6 cellular contexts compared by ENCODE assay signal in genomic region chr10:101000602-101000991, GRCh38. TPM values are rescaled to one million over a fixed set of nuclear protein-coding genes. Genes with fewer than 3 reads are reported as not detected.
DNase-seq lines count a peak whose midpoint lies in the region; TF ChIP-seq lines count a peak whose summit lies in the region.

No MANE protein-coding gene starts in this region.

- H3K36me3 ChIP-seq in transverse colon: peaks cover 0 to 12% (median 2%) of the 10 kb centered on the region in 4 donors

- H3K4me3 ChIP-seq in iPS-11a (ENCODE audit: low read depth, low read length) (peak overlapping the region; percentile 67), transverse colon (peak overlapping the region; percentile 66 to 77 (median 72))

- peak overlapping the region; percentile 8 for H3K27ac Mint-ChIP-seq in activated naive CD4-positive, alpha-beta T cell treated with anti-CD3 and anti-CD28 coated beads, Interleukin-2, amount 10 ng/mL, durations not matched to agents 7 days and 5 days

- H3K9me3 ChIP-seq in transverse colon: no peaks in the 10 kb centered on the region

- no peak for DNase-seq in activated naive CD4-positive, alpha-beta T cell treated with anti-CD3 and anti-CD28 coated beads, Interleukin-2, amount 10 ng/mL, durations not matched to agents 7 days and 5 days
- DNase-seq in activated naive CD4-positive, alpha-beta T cell (lab: John Stamatoyannopoulos, UW): no peak
- DNase-seq in transverse colon (peak; percentile 25), NCI-H1092 (lab: John Stamatoyannopoulos, UW) (no peak), NCI-H2196 treated with DMSO at 0.1 percent for 48 hours (lab: John Stamatoyannopoulos, UW; ENCODE audit: unreplicated experiment) (no peak)

- H3K27me3 ChIP-seq in transverse colon: no peaks in the 10 kb centered on the region

- no peak for TF ChIP-seq POLR2A in transverse colon (IDR thresholded peaks at IDR 0.05)

- H3K27ac ChIP-seq in transverse colon: peak overlapping the region; percentile 94 to 98 (median 97)

- no peak for TF ChIP-seq CTCF in transverse colon (IDR thresholded peaks at IDR 0.05)

- H3K4me1 Mint-ChIP-seq in activated naive CD4-positive, alpha-beta T cell treated with anti-CD3 and anti-CD28 coated beads, Interleukin-2, amount 10 ng/mL, durations not matched to agents 7 days and 5 days: peaks cover 27% of the 10 kb centered on the region

- in situ Hi-C loops in transverse colon (cut with MboI; ENCODE audit: low pct_ligation_motif_present in 1 of 4, low pct_unique_long_range_greater_than_20kb in 1 of 4, low sequenced_read_pairs in 3 of 4): no loop called here

- CTCF ChIA-PET in activated naive CD4-positive, alpha-beta T cell treated with anti-CD3 and anti-CD28 coated beads, Interleukin-2, amount 10 ng/mL, durations not matched to agents 7 days and 5 days (lab: Charles Lee): interaction anchor here (12.0 kb wide), 1 partner anchor 16 kb away, joined by 169 read pairs; no protein-coding TSS in a partner anchor

- intact Hi-C loops in transverse colon (cut with DNase I; ENCODE audit: low total_unique reads): no loop called here

- no peaks in the 10 kb centered on the region for H3K9me3 Mint-ChIP-seq in activated naive CD4-positive, alpha-beta T cell treated with anti-CD3 and anti-CD28 coated beads, Interleukin-2, amount 10 ng/mL, durations not matched to agents 7 days and 5 days

- TF ChIP-seq EP300 in transverse colon (IDR thresholded peaks at IDR 0.05; ENCODE audit: low read depth): no peak

- peaks cover 8% of the 10 kb centered on the region for H3K27me3 Mint-ChIP-seq in activated naive CD4-positive, alpha-beta T cell treated with anti-CD3 and anti-CD28 coated beads, Interleukin-2, amount 10 ng/mL, durations not matched to agents 7 days and 5 days

- 0 to 38% methylated on average over 1 to 7 of the region's 7 CpGs for WGBS in transverse colon (ENCODE audit: low coverage in 1 of 2), 2 donors

- H3K36me3 Mint-ChIP-seq in activated naive CD4-positive, alpha-beta T cell treated with anti-CD3 and anti-CD28 coated beads, Interleukin-2, amount 10 ng/mL, durations not matched to agents 7 days and 5 days: peaks cover 5% of the 10 kb centered on the region

- H3K4me1 ChIP-seq in transverse colon: peaks cover 14 to 49% (median 44%) of the 10 kb centered on the region in 4 donors

- peak overlapping the region; percentile 67 for H3K4me3 Mint-ChIP-seq in activated naive CD4-positive, alpha-beta T cell treated with anti-CD3 and anti-CD28 coated beads, Interleukin-2, amount 10 ng/mL, durations not matched to agents 7 days and 5 days

RNA-seq across cellular contexts. Expression of gene LZTS2, which starts 1.0 kb away (rescaled TPM):
- total RNA-seq in transverse colon: 10 to 100 TPM; 41.8 to 86.8 (median 56.6) TPM

RNA-seq across cellular contexts. Expression of gene TWNK, which starts 13.3 kb away (rescaled TPM):
- total RNA-seq in transverse colon: 10 to 100 TPM in 1 of 4 donors, 1 to 10 TPM in 3; 1.1 to 12.7 (median 3.3) TPM

RNA-seq across cellular contexts. Expression of gene MRPL43, which starts 13.3 kb away (rescaled TPM):
- 100 to 1,000 TPM in 1 of 4 donors, 10 to 100 TPM in 3; 32.5 to 104 (median 77.1) TPM for total RNA-seq in transverse colon

RNA-seq across cellular contexts. Expression of gene PDZD7, which starts 30.3 kb away (rescaled TPM):
- total RNA-seq in transverse colon: 1 to 10 TPM in 1 of 4 donors, under 1 TPM in 2, not detected in 1; 0.27 to 2.0 (median 0.64) TPM

RNA-seq across cellular contexts. Expression of gene SFXN3, which starts 30.4 kb away (rescaled TPM):
- 100 to 1,000 TPM in 1 of 4 donors, 10 to 100 TPM in 3; 47.8 to 442 (median 53.1) TPM for total RNA-seq in transverse colon
